21 cellular contexts compared by ENCODE assay signal in genomic region chr7:135386181-135386580, GRCh38.
DNase-seq lines count a peak whose midpoint lies in the region; ATAC-seq, FAIRE-seq and TF ChIP-seq lines count a peak whose summit lies in the region.
"Had no signal": no experiment of that assay in that cellular context is flagged by ENCODE, and none has a peak within 500 bp of the region (broad histone marks: within the 10 kb centered on the region; RNA-seq: fewer than 3 reads in every experiment).

No MANE protein-coding gene starts in this region.

- H3K4me3 ChIP-seq in fibroblast of pulmonary artery (replicated peaks; ENCODE audit: low read depth, low read length) (no peak overlapping the region), skeletal muscle satellite cell (ENCODE audit: low read length) (no peak overlapping the region), small intestine (ENCODE audit: low read depth in 1 of 2, low read length in 2 of 2) (no peak overlapping the region), tibial artery (no peak overlapping the region)
- H3K4me3 ChIP-seq: SK-N-MC had no signal

- DNase-seq in H9, result no peak
- DNase-seq in fibroblast of pulmonary artery (ENCODE audit: low read depth), result peak; percentile 21
- DNase-seq in small intestine, result no peak
- no peak for DNase-seq in HT-29 (ENCODE audit: low spot score)
- DNase-seq in tibial artery, result no peak
- DNase-seq: activated B cell treated with CpG ODN at 0.5 μM for 24 hours; activated CD4-positive, alpha-beta memory T cell treated with anti-CD3 and anti-CD28 coated beads, Interleukin-2, amount 10 ng/mL, durations not matched to agents 7 days and 5 days; activated gamma-delta T cell treated with Interleukin-2 at 50 U/mL for 16 hours; CD8-positive, alpha-beta T cell; MM.1S; NCI-H1436 treated with DMSO at 0.1 percent for 48 hours; substantia nigra; T-helper 9 cell had no signal

- H3K27ac Mint-ChIP-seq in H9, result peak overlapping the region in 2 of 3 experiments; percentile 69 to 80; a peak in 2 of 7 replicates
- H3K27ac Mint-ChIP-seq: activated B cell treated with CpG ODN at 0.5 μM for 24 hours; activated CD4-positive, alpha-beta memory T cell treated with anti-CD3 and anti-CD28 coated beads, Interleukin-2, amount 10 ng/mL, durations not matched to agents 7 days and 5 days; CD8-positive, alpha-beta T cell had no signal

- peak; percentile 23 for ATAC-seq in SK-N-SH treated with all-trans-retinoic acid at 6 μM for 48 hours
- ATAC-seq: CD8-positive, alpha-beta T cell; sciatic nerve had no signal

- FAIRE-seq in small intestine (lab: Jason Lieb, UNC), result no peak
- FAIRE-seq: GM12892, urothelium cell line had no signal

- H3K18ac ChIP-seq in H9 (ENCODE audit: insufficient read length, low read depth, low read length), result no peak overlapping the region

- no peak overlapping the region for H2BK20ac ChIP-seq in H9 (ENCODE audit: low read depth, low read length, poor library complexity, severe bottlenecking)

- H3K23ac ChIP-seq in H9 (ENCODE audit: insufficient read length, low read depth, low read length), result no peak overlapping the region

- H2AFZ ChIP-seq in H9 (ENCODE audit: low read length), result no peak overlapping the region

- no peaks in the 10 kb centered on the region for H4K20me1 ChIP-seq in H9 (ENCODE audit: control insufficient read depth, insufficient read depth, insufficient read length)

- H3K27ac ChIP-seq in H9 (ENCODE audit: insufficient read length, low read depth, low read length) (no peak overlapping the region), small intestine (ENCODE audit: low read depth in 1 of 2, low read length in 1 of 2) (no peak overlapping the region), tibial artery (no peak overlapping the region)
- H3K27ac ChIP-seq: RWPE1, SK-N-MC had no signal

- H3K4me1 ChIP-seq in H9 (ENCODE audit: insufficient read depth, low read length) (peaks cover 4% of the 10 kb centered on the region; the same call in 1 of the 2 replicates), skeletal muscle satellite cell (ENCODE audit: control insufficient read depth, insufficient read depth, low read length) (peaks cover 23% of the 10 kb centered on the region), small intestine (ENCODE audit: control insufficient read depth in 2 of 2, insufficient read depth in 1 of 2, low read depth in 1 of 2, low read length in 1 of 2) (no peaks in the 10 kb centered on the region), tibial artery (peaks cover 0 to 13% (median 0%) of the 10 kb centered on the region in 4 donors)

- no peaks in the 10 kb centered on the region for H3K23me2 ChIP-seq in H9 (ENCODE audit: insufficient read length, low read depth, low read length, poor library complexity, severe bottlenecking)

- no peak overlapping the region for H3K4me2 ChIP-seq in H9 (ENCODE audit: insufficient read depth, insufficient read length, low read length)
- H3K4me2 ChIP-seq in skeletal muscle satellite cell (ENCODE audit: low read length), result peak overlapping the region; percentile 45

- no peak overlapping the region for H2AK5ac ChIP-seq in H9 (ENCODE audit: insufficient read length, low read length)

- no peak overlapping the region for H3K14ac ChIP-seq in H9 (ENCODE audit: insufficient read depth, low read length)

- H3K4me3 Mint-ChIP-seq in H9, result no peak overlapping the region
- H3K4me3 Mint-ChIP-seq: activated B cell treated with CpG ODN at 0.5 μM for 24 hours; activated CD4-positive, alpha-beta memory T cell treated with anti-CD3 and anti-CD28 coated beads, Interleukin-2, amount 10 ng/mL, durations not matched to agents 7 days and 5 days; CD8-positive, alpha-beta T cell; neural crest cell had no signal

- H3T11ph ChIP-seq in H9 (ENCODE audit: low read length), result no peak overlapping the region

- H4K91ac ChIP-seq in H9 (ENCODE audit: insufficient read length, low read depth, low read length), result no peak overlapping the region

- H3K56ac ChIP-seq in H9 (ENCODE audit: insufficient read length, low read depth, low read length), result no peak overlapping the region

- no peaks in the 10 kb centered on the region for H3K9me3 ChIP-seq in H9 (ENCODE audit: control insufficient read depth, low read depth, low read length)
- no peaks in the 10 kb centered on the region for H3K9me3 ChIP-seq in skeletal muscle satellite cell (replicated peaks; ENCODE audit: low read length)
- no peaks in the 10 kb centered on the region for H3K9me3 ChIP-seq in small intestine (ENCODE audit: control insufficient read depth, low read depth)
- H3K9me3 ChIP-seq in tibial artery, result no peaks in the 10 kb centered on the region

- no peaks in the 10 kb centered on the region for H3K9me3 Mint-ChIP-seq in H9
- H3K9me3 Mint-ChIP-seq: activated B cell treated with CpG ODN at 0.5 μM for 24 hours; activated CD4-positive, alpha-beta memory T cell treated with anti-CD3 and anti-CD28 coated beads, Interleukin-2, amount 10 ng/mL, durations not matched to agents 7 days and 5 days; CD8-positive, alpha-beta T cell; neural crest cell had no signal

- H3K27me3 Mint-ChIP-seq in H9 (ENCODE audit: low read depth), result no peaks in the 10 kb centered on the region
- H3K27me3 Mint-ChIP-seq: activated B cell treated with CpG ODN at 0.5 μM for 24 hours; activated CD4-positive, alpha-beta memory T cell treated with anti-CD3 and anti-CD28 coated beads, Interleukin-2, amount 10 ng/mL, durations not matched to agents 7 days and 5 days had no signal

- no peak overlapping the region for H3K9ac ChIP-seq in H9 (ENCODE audit: extremely low read depth, insufficient read length, low read length)
- no peak overlapping the region for H3K9ac ChIP-seq in skeletal muscle satellite cell (ENCODE audit: low read depth, low read length)

- no peak overlapping the region for H2BK15ac ChIP-seq in H9 (ENCODE audit: low read depth, low read length)

- H2BK120ac ChIP-seq in H9 (ENCODE audit: low read depth, low read length, poor library complexity, severe bottlenecking), result no peak overlapping the region

- H3K27me3 ChIP-seq in H9 (ENCODE audit: insufficient read depth, low read length), result no peaks in the 10 kb centered on the region
- no peaks in the 10 kb centered on the region for H3K27me3 ChIP-seq in skeletal muscle satellite cell (ENCODE audit: control insufficient read depth, insufficient read depth, low read length)
- no peaks in the 10 kb centered on the region for H3K27me3 ChIP-seq in small intestine (ENCODE audit: control insufficient read depth in 2 of 2, insufficient read depth in 2 of 2, low read length in 2 of 2)
- H3K27me3 ChIP-seq in tibial artery, result no peaks in the 10 kb centered on the region

- H2BK12ac ChIP-seq in H9 (ENCODE audit: insufficient read length, low read depth, low read length), result no peak overlapping the region

- no peaks in the 10 kb centered on the region for H3K79me1 ChIP-seq in H9 (ENCODE audit: insufficient read depth, low read depth, low read length, poor library complexity, severe bottlenecking)

- no peaks in the 10 kb centered on the region; a peak in 1 of 7 replicates for H3K36me3 Mint-ChIP-seq in H9 (ENCODE audit: insufficient read depth in 1 of 3, low read depth in 3 of 3)

- H3K36me3 ChIP-seq in skeletal muscle satellite cell (ENCODE audit: insufficient read depth, low read length) (no peaks in the 10 kb centered on the region), small intestine (ENCODE audit: control insufficient read depth in 2 of 2, insufficient read depth in 2 of 2, low read length in 2 of 2) (peaks cover 3 to 4% of the 10 kb centered on the region in 2 donors), tibial artery (no peaks in the 10 kb centered on the region)

- H4K8ac ChIP-seq in H9 (replicated peaks; ENCODE audit: insufficient read length, low read depth, low read length), result no peak overlapping the region

- intact Hi-C loops in tibial artery (cut with DNase I; ENCODE audit: low total_unique reads), result no loop called here

- peaks cover 24 to 29% of the 10 kb centered on the region in 2 experiments for H3K4me1 Mint-ChIP-seq in H9
- H3K4me1 Mint-ChIP-seq: neural crest cell had no signal

- H3K79me2 ChIP-seq in H9 (ENCODE audit: insufficient read depth, low read length), result no peaks in the 10 kb centered on the region

- no peak overlapping the region for H4K5ac ChIP-seq in H9 (ENCODE audit: insufficient read length, low read depth, low read length)

- no peak overlapping the region for H3K4ac ChIP-seq in H9 (ENCODE audit: low read depth, low read length)

- TF ChIP-seq CTCF in H9 (conservative IDR thresholded peaks at IDR 0.05) (no peak), fibroblast of pulmonary artery (IDR thresholded peaks at IDR 0.05; ENCODE audit: low read length, missing control alignments) (no peak), tibial artery (IDR thresholded peaks at IDR 0.05) (no peak)

- H2BK5ac ChIP-seq in H9 (ENCODE audit: insufficient read length, low read length), result no peak overlapping the region

TF ChIP-seq in SK-N-SH treated with all-trans-retinoic acid at 6 μM for 48 hours, 23 proteins besides CTCF, POLR2A, EP300 and RAD21 (continues in another document):
- no peak for TF ChIP-seq ESRRG (CRISPR knock-in tag; IDR thresholded peaks at IDR 0.05)
- TF ChIP-seq, protein P1, sequence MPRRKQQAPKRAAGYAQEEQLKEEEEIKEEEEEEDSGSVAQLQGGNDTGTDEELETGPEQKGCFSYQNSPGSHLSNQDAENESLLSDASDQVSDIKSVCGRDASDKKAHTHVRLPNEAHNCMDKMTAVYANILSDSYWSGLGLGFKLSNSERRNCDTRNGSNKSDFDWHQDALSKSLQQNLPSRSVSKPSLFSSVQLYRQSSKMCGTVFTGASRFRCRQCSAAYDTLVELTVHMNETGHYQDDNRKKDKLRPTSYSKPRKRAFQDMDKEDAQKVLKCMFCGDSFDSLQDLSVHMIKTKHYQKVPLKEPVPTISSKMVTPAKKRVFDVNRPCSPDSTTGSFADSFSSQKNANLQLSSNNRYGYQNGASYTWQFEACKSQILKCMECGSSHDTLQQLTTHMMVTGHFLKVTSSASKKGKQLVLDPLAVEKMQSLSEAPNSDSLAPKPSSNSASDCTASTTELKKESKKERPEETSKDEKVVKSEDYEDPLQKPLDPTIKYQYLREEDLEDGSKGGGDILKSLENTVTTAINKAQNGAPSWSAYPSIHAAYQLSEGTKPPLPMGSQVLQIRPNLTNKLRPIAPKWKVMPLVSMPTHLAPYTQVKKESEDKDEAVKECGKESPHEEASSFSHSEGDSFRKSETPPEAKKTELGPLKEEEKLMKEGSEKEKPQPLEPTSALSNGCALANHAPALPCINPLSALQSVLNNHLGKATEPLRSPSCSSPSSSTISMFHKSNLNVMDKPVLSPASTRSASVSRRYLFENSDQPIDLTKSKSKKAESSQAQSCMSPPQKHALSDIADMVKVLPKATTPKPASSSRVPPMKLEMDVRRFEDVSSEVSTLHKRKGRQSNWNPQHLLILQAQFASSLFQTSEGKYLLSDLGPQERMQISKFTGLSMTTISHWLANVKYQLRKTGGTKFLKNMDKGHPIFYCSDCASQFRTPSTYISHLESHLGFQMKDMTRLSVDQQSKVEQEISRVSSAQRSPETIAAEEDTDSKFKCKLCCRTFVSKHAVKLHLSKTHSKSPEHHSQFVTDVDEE (CRISPR knock-in tag; IDR thresholded peaks at IDR 0.05), result no peak
- no peak for TF ChIP-seq ZC3H10 (CRISPR knock-in tag; IDR thresholded peaks at IDR 0.05)
- TF ChIP-seq PPARA (CRISPR knock-in tag; IDR thresholded peaks at IDR 0.05; ENCODE audit: borderline replicate concordance), result no peak
- no peak for TF ChIP-seq SNAI2 (CRISPR knock-in tag; IDR thresholded peaks at IDR 0.05)
- no peak for TF ChIP-seq ZFP30 (CRISPR knock-in tag; IDR thresholded peaks at IDR 0.05)
- no peak for TF ChIP-seq TOX (CRISPR knock-in tag; IDR thresholded peaks at IDR 0.05; ENCODE audit: borderline replicate concordance)
